8 cellular contexts compared by ENCODE assay signal in the genomic region with DNA sequence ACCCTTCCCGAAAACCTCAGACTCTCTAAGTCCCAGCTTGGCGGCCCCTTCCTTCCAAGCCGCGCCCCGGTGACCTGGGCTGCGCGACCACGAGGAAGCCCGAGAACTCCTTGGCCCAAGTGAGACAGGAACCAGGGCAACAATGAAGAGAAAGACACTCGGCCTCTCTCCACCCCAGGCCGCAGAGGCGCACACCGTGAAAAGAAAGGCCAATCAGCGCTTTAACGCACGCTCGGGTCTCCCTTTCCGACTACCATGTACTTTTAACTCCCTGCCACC.
DNase-seq lines count a peak whose midpoint lies in the region; ATAC-seq, FAIRE-seq and TF ChIP-seq lines count a peak whose summit lies in the region.

No MANE protein-coding gene starts in this region.

- no peaks in the 10 kb centered on the region for H3K36me3 Mint-ChIP-seq in Caco-2 (ENCODE audit: insufficient read depth, unreplicated experiment)
- H3K36me3 Mint-ChIP-seq in chondrocyte (ENCODE audit: low read depth), result no peaks in the 10 kb centered on the region

- H3K27ac Mint-ChIP-seq in Caco-2 (ENCODE audit: unreplicated experiment), result no peak overlapping the region
- peak overlapping the region; percentile 98 for H3K27ac Mint-ChIP-seq in chondrocyte (ENCODE audit: unreplicated experiment)

- H3K4me3 Mint-ChIP-seq in Caco-2 (ENCODE audit: unreplicated experiment), result peak overlapping the region; percentile 78
- peak overlapping the region; percentile 99 for H3K4me3 Mint-ChIP-seq in chondrocyte (ENCODE audit: unreplicated experiment)

- TF ChIP-seq CTCF in Caco-2 (IDR thresholded peaks at IDR 0.05; ENCODE audit: insufficient read depth in 1 of 2, low read depth in 1 of 2, low read length in 1 of 2, severe bottlenecking in 1 of 2, unreplicated experiment in 1 of 2) (no peak), chondrocyte (IDR thresholded peaks at IDR 0.05) (no peak)

- H3K9me3 Mint-ChIP-seq in Caco-2 (ENCODE audit: unreplicated experiment) (no peaks in the 10 kb centered on the region), chondrocyte (ENCODE audit: low read depth) (no peaks in the 10 kb centered on the region)

- H3K27me3 Mint-ChIP-seq in Caco-2 (ENCODE audit: insufficient read depth, unreplicated experiment) (peaks cover 33% of the 10 kb centered on the region), chondrocyte (ENCODE audit: low read depth) (no peaks in the 10 kb centered on the region)

- ATAC-seq in HG02938 (IDR thresholded peaks at IDR 0.05; ENCODE audit: unreplicated experiment), result peak; percentile 30

- peaks cover 5% of the 10 kb centered on the region; the same call in 1 of the 2 replicates for H3K4me1 ChIP-seq in Caco-2
- H3K4me1 ChIP-seq in mononuclear cell (ENCODE audit: insufficient read depth, low read length), result peaks cover 41% of the 10 kb centered on the region

- FAIRE-seq in GM19239 (lab: Jason Lieb, UNC), result no peak

- H3K36me3 ChIP-seq in Caco-2 (ENCODE audit: control insufficient read depth, insufficient read depth, low read length), result no peaks in the 10 kb centered on the region

- H3K4me1 Mint-ChIP-seq in Caco-2 (ENCODE audit: low read depth, unreplicated experiment) (peaks cover 6% of the 10 kb centered on the region), chondrocyte (ENCODE audit: low read depth) (peaks cover 56% of the 10 kb centered on the region)

- peak in 1 of 2 experiments; percentile 9 for DNase-seq in Caco-2
- DNase-seq in chondrocyte (ENCODE audit: low spot score), result no peak
- no peak for DNase-seq in DMS79 (lab: John Stamatoyannopoulos, UW)
- no peak for DNase-seq in activated gamma-delta T cell (lab: John Stamatoyannopoulos, UW)
- DNase-seq in GM19239 (ENCODE audit: insufficient read length, low spot score), result no peak
- DNase-seq in hippocampal formation (lab: John Stamatoyannopoulos, UW), result no peak

- BruUV-seq in Caco-2 (replicated peaks; lab: Mats Ljungman, UMichigan), result no TSS peak

- intact Hi-C loops in Caco-2 (cut with micrococcal nuclease; ENCODE audit: unreplicated experiment), result loop anchor here (10.0 kb wide), 1 partner anchor 1770 kb away; no protein-coding TSS in a partner anchor

- H3K9me3 ChIP-seq in Caco-2 (no peaks in the 10 kb centered on the region), mononuclear cell (ENCODE audit: low read depth, low read length) (no peaks in the 10 kb centered on the region)

- CTCF ChIA-PET in Caco-2 (lab: Charles Lee), result no interaction called here

- H3K27me3 ChIP-seq in Caco-2 (replicated peaks; ENCODE audit: control insufficient read depth, insufficient read depth, low read length) (peaks cover 13% of the 10 kb centered on the region), mononuclear cell (ENCODE audit: insufficient read depth, low read length) (peaks cover 94% of the 10 kb centered on the region)

- H3K4me3 ChIP-seq in Caco-2 (ENCODE audit: low read depth, low read length), result peak overlapping the region; percentile 35; the same call in 1 of the 2 replicates
- H3K4me3 ChIP-seq in mononuclear cell (ENCODE audit: low read length), result peak overlapping the region; percentile 27

- POLR2A ChIA-PET in Caco-2 (lab: Charles Lee), result no interaction called here
